8 cellular contexts compared by ENCODE assay signal in genomic region chr17:67365762-67366192, GRCh38. TPM values are rescaled to one million over a fixed set of nuclear protein-coding genes. Genes with fewer than 3 reads are reported as not detected.
A peak's percentile ranks its signal among the peaks of the same experiment; 100 is the strongest.
DNase-seq lines count a peak whose midpoint lies in the region; ATAC-seq and TF ChIP-seq lines count a peak whose summit lies in the region.

No MANE protein-coding gene starts in this region.

- no peaks in the 10 kb centered on the region for H3K27me3 ChIP-seq in endodermal cell (ENCODE audit: control insufficient read depth, insufficient read depth, low read length, poor library complexity, severe bottlenecking)

- peak overlapping the region; percentile 86 for H3K4me3 Mint-ChIP-seq in endodermal cell
- peak overlapping the region; percentile 80 to 99 (median 95) for H3K4me3 Mint-ChIP-seq in naive B cell

- peaks cover 3% of the 10 kb centered on the region for H3K4me1 ChIP-seq in endodermal cell (ENCODE audit: control insufficient read depth, insufficient read depth, low read length)

- H3K27ac Mint-ChIP-seq in endodermal cell: peak overlapping the region; percentile 95
- peak overlapping the region; percentile 64 to 98 (median 90) for H3K27ac Mint-ChIP-seq in naive B cell

- no peaks in the 10 kb centered on the region for H3K27me3 Mint-ChIP-seq in endodermal cell (ENCODE audit: insufficient read depth)
- H3K27me3 Mint-ChIP-seq in naive B cell: no peaks in the 10 kb centered on the region

- peak overlapping the region; percentile 82 for H3K27ac ChIP-seq in SK-N-MC
- no peak overlapping the region for H3K27ac ChIP-seq in endodermal cell (ENCODE audit: low read depth, low read length)

- H3K4me1 Mint-ChIP-seq in endodermal cell: peaks cover 17% of the 10 kb centered on the region
- peaks cover 25 to 56% (median 35%) of the 10 kb centered on the region in 3 donors for H3K4me1 Mint-ChIP-seq in naive B cell

- H3K4me3 ChIP-seq in GM12864 (ENCODE audit: low read depth, low read length) (peak overlapping the region; percentile 98), SK-N-MC (peak overlapping the region; percentile 98), endodermal cell (ENCODE audit: low read length) (peak overlapping the region; percentile 93)

- H3K36me3 Mint-ChIP-seq in endodermal cell (ENCODE audit: low read depth) (peaks cover 20% of the 10 kb centered on the region), naive B cell (peaks cover 3 to 6% of the 10 kb centered on the region in 2 donors)

- 0 to 2% methylated on average over 7 to 11 of the region's 11 CpGs for WGBS in endodermal cell (ENCODE audit: insufficient coverage in 1 of 2, insufficient read length in 1 of 2), 2 experiments

- peak overlapping the region; percentile 98 for H3K9ac ChIP-seq in SK-N-MC (ENCODE audit: insufficient read length)
- peak overlapping the region; percentile 95 for H3K9ac ChIP-seq in endodermal cell (ENCODE audit: extremely low read depth, low read length, poor library complexity, severe bottlenecking)

- H3K9me3 ChIP-seq in SK-N-MC (ENCODE audit: low read depth, low read length) (no peaks in the 10 kb centered on the region), endodermal cell (ENCODE audit: control insufficient read depth, low read length) (no peaks in the 10 kb centered on the region)

- H3K9me3 Mint-ChIP-seq in endodermal cell (no peaks in the 10 kb centered on the region), naive B cell (no peaks in the 10 kb centered on the region)

- DNase-seq in GM12864 (ENCODE audit: low read depth) (no peak), SK-N-MC (ENCODE audit: low read depth, low spot score) (no peak), endodermal cell (no peak), naive B cell (no peak), hippocampal formation (lab: John Stamatoyannopoulos, UW) (no peak), T-helper 9 cell (no peak), midbrain (lab: John Stamatoyannopoulos, UW) (no peak)

- no peak for TF ChIP-seq CTCF in GM12864 (IDR thresholded peaks at IDR 0.05; ENCODE audit: low read depth, low read length, missing control alignments)
- TF ChIP-seq CTCF in endodermal cell (conservative IDR thresholded peaks at IDR 0.05): no peak

- H3K36me3 ChIP-seq in SK-N-MC (ENCODE audit: insufficient read depth, low read length) (peaks cover 23% of the 10 kb centered on the region), endodermal cell (ENCODE audit: control insufficient read depth, insufficient read depth, low read length) (peaks cover 24% of the 10 kb centered on the region)

- peak; percentile 21 for ATAC-seq in HG02798 (IDR thresholded peaks at IDR 0.05; ENCODE audit: poor library complexity, unreplicated experiment)
- peak in 1 of 2 donors; percentile 1 for ATAC-seq in naive B cell (ENCODE audit: low read depth in 2 of 2)

RNA-seq across cellular contexts. Expression of gene PSMD12, which starts 0.6 kb away (rescaled TPM):
- total RNA-seq in endodermal cell: 10 to 100 TPM; 70.9 to 71.7 TPM
- polyA plus RNA-seq in endodermal cell (2013, experiment 1 of 2): 47.2 TPM
- polyA plus RNA-seq in endodermal cell (2013, experiment 2 of 2): 44.4 TPM
- 10 to 100 TPM; 24.3 to 31.0 (median 26.4) TPM for polyA plus RNA-seq in naive B cell (ENCODE audit: low read depth in 6 of 6)

RNA-seq across cellular contexts. Expression of gene PITPNC1, which starts 11.3 kb away (rescaled TPM):
- total RNA-seq in endodermal cell: 10 to 100 TPM; 28.9 to 36.4 TPM
- 16.3 TPM for polyA plus RNA-seq in endodermal cell (2013, experiment 1 of 2)
- polyA plus RNA-seq in endodermal cell (2013, experiment 2 of 2): 15.6 TPM
- 10 to 100 TPM in 4 of 6 donors, 1 to 10 TPM in 2; 7.2 to 14.5 (median 12.3) TPM for polyA plus RNA-seq in naive B cell (ENCODE audit: low read depth in 6 of 6)
